In the genomic region with DNA sequence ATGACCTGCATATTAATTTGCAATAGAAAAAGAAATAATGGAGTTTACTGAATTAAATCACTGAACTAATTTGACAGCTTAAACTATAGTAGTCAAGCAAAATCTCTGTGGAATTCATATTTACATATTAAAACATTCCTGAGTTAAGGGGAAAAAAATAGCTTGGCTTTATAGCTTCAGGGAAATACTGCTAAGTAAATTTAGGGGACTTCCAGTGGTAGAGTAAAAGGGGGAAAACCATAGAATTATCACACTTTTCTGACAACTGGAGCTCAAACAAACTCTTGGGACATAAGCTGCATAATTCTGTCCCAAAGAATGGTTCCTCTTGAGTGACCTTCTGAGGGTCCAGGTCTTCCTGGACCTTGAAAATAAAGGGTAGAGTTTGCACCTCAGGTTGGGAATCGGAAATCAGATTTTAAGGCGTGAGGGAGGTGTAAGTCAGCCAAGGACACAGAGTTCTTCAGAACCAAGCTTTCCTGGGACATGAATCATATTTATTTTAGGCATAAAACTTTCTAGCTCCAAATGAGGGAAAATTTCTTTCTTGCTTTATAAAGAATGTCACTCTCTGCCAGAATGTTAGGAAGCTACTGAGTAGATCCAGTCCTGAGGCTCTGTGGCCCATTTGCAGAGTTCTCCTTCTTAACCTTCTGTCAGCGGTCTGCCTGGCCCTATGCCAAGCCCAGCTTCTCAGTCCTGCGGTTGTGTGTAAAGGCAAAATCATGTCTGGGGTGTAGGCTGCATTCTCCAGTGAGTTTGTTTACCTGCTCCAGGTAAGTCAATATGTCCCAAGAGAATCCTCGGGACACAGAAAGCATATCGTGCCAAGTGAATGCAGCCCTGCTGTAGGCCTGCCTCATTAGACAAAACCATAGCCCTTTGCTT, we compare ENCODE assay signal across 9 cellular contexts. TPM values are rescaled to one million over a fixed set of nuclear protein-coding genes. Genes with fewer than 3 reads are reported as not detected.
DNase-seq lines count a peak whose midpoint lies in the region; ATAC-seq and TF ChIP-seq lines count a peak whose summit lies in the region.
"Had no signal": no experiment of that assay in that cellular context is flagged by ENCODE, and none has a peak within 500 bp of the region (broad histone marks: within the 10 kb centered on the region; RNA-seq: fewer than 3 reads in every experiment).

No MANE protein-coding gene starts in this region.

- H3K4me3 ChIP-seq in esophagus squamous epithelium = peak overlapping the region in 1 of 4 donors; percentile 31

- peak overlapping the region in 3 of 4 donors; percentile 63 to 75 (median 74) for H3K27ac ChIP-seq in esophagus squamous epithelium

- no peak for TF ChIP-seq CTCF in esophagus squamous epithelium (IDR thresholded peaks at IDR 0.05)

- H3K4me1 ChIP-seq in esophagus squamous epithelium = peaks cover 0 to 29% (median 9%) of the 10 kb centered on the region in 3 donors

- H3K36me3 ChIP-seq in esophagus squamous epithelium = no peaks in the 10 kb centered on the region

- WGBS in esophagus squamous epithelium, 2 donors = 26 to 39% methylated on average over 6 of the region's 6 CpGs

- no peak for TF ChIP-seq POLR2A in esophagus squamous epithelium (IDR thresholded peaks at IDR 0.05)

- H3K9me3 ChIP-seq in esophagus squamous epithelium = no peaks in the 10 kb centered on the region

- ATAC-seq in HG02884 (IDR thresholded peaks at IDR 0.05; ENCODE audit: unreplicated experiment) (no peak), GM18498 (IDR thresholded peaks at IDR 0.05; ENCODE audit: unreplicated experiment) (no peak), GM19463 (IDR thresholded peaks at IDR 0.05; ENCODE audit: unreplicated experiment) (no peak), HG02981 (IDR thresholded peaks at IDR 0.05; ENCODE audit: unreplicated experiment) (no peak)

- intact Hi-C loops in esophagus squamous epithelium (cut with DNase I) = no loop called here
- intact Hi-C loops in posterior cingulate gyrus (cut with DNase I) = no loop called here

- DNase-seq in DMS79 (lab: John Stamatoyannopoulos, UW) = peak; percentile 92
- peak; percentile 57 for DNase-seq in NCI-H510A treated with DMSO at 0.1 percent for 48 hours (lab: John Stamatoyannopoulos, UW)
- DNase-seq in esophagus squamous epithelium (lab: John Stamatoyannopoulos, UW) = no peak
- DNase-seq in posterior cingulate gyrus = peak in 8 of 10 donors; percentile 23 to 88 (median 40)
- DNase-seq: stimulated activated CD8-positive, alpha-beta memory T cell treated with anti-CD3 and anti-CD28 coated beads, Interleukin-4, amount 100 ng/mL, for 48 hours had no signal

- no peaks in the 10 kb centered on the region for H3K27me3 ChIP-seq in esophagus squamous epithelium

RNA-seq across cellular contexts. Expression of gene CCNI, which starts 28.9 kb away (rescaled TPM):
- 100 to 1,000 TPM; 123 to 282 (median 159) TPM for total RNA-seq in esophagus squamous epithelium

RNA-seq across cellular contexts. Expression of gene CCNG2, which starts 52.4 kb away (rescaled TPM):
- total RNA-seq in esophagus squamous epithelium = 10 to 100 TPM; 39.2 to 70.8 (median 63.5) TPM
